Comparison of ENCODE assay signal across 8 cellular contexts in the genomic region with DNA sequence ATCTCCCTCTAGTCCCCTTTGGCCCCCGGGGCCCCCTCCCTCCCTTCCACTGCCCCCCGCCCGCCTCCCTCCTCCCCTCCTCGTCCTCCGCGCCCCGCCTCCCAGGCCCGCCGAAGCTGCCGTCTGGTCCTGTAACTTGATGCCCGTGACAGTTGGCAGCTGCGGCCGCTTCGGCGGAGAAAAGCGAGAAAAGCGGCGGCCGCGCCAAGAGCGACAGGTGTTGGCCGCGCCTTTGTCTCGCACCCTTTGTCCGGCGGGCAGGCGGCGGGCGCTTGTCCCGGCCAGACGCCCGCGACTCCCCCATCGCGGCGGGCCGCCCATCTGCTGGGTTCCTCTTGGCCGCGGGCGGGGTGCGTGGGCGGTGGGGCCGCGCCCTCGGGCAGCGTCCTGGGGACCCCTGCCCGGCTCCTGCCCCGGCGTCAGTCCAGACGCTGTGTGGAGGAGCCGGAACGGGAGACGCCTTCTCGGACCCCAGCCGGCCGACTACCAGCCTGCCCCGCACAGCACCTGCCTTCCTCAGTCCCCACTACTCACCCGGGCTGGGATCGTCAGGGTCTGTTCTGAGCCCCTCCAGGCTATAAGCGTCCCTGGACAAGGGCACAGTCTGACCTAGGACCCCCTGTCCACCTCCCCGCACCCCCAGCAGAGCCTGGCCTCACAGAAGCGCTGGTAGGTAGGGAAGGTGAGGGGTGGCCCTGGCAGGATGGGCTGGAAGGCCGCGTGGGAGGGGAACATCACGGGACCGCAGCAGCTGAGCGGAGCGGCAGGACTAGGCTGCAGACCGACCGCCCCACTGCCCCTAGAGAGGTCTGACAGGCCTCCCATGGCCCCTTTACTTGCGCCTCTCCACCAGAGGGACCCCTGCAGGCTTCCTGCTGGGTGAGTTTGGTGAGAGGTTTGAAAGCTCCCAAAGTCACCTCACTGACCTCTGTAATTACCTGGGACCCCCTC. TPM values are rescaled to one million over a fixed set of nuclear protein-coding genes. Genes with fewer than 3 reads are reported as not detected.
DNase-seq lines count a peak whose midpoint lies in the region; ATAC-seq and TF ChIP-seq lines count a peak whose summit lies in the region.

No MANE protein-coding gene starts in this region.

- peaks cover 6% of the 10 kb centered on the region for H3K4me1 Mint-ChIP-seq in CD8-positive, alpha-beta T cell (ENCODE audit: low read depth)
- peaks cover 2 to 13% (median 8%) of the 10 kb centered on the region in 4 donors for H3K4me1 Mint-ChIP-seq in naive thymus-derived CD8-positive, alpha-beta T cell

- no peak overlapping the region for H3K4me3 ChIP-seq in CD8-positive, alpha-beta T cell (ENCODE audit: low read depth, low read length)
- H3K4me3 ChIP-seq in HUES6 (ENCODE audit: low read depth, low read length) = peak overlapping the region; percentile 72

- CTCF ChIA-PET in CD8-positive, alpha-beta T cell (lab: Charles Lee) = no interaction called here

- no peak for TF ChIP-seq CTCF in CD8-positive, alpha-beta T cell (IDR thresholded peaks at IDR 0.05)

- peak overlapping the region; percentile 42 for H3K9ac ChIP-seq in HUES6 (ENCODE audit: low read length)

- DNase-seq in CD8-positive, alpha-beta T cell = peak in 1 of 7 experiments; percentile 29
- DNase-seq in NCI-H82 (lab: John Stamatoyannopoulos, UW) = peak; percentile 98
- peak; percentile 30 for DNase-seq in dermis blood vessel endothelial cell
- DNase-seq in naive thymus-derived CD8-positive, alpha-beta T cell = peak in 2 of 10 donors; percentile 26 to 33

- ATAC-seq in CD8-positive, alpha-beta T cell = no peak
- no peak for ATAC-seq in naive thymus-derived CD8-positive, alpha-beta T cell
- no peak for ATAC-seq in HG02884 (IDR thresholded peaks at IDR 0.05; ENCODE audit: unreplicated experiment)
- no peak for ATAC-seq in GM21529 (IDR thresholded peaks at IDR 0.05; ENCODE audit: unreplicated experiment)
- no peak for ATAC-seq in GM18907 (IDR thresholded peaks at IDR 0.05; ENCODE audit: unreplicated experiment)

- H3K27ac ChIP-seq in CD8-positive, alpha-beta T cell (ENCODE audit: low read depth, low read length) = no peak overlapping the region
- no peak overlapping the region for H3K27ac ChIP-seq in HUES6 (ENCODE audit: low read depth, low read length)

- H3K4me3 Mint-ChIP-seq in CD8-positive, alpha-beta T cell = peak overlapping the region; percentile 29
- peak overlapping the region in 9 of 10 donors; percentile 16 to 91 (median 46) for H3K4me3 Mint-ChIP-seq in naive thymus-derived CD8-positive, alpha-beta T cell

- no peaks in the 10 kb centered on the region for H3K9me3 ChIP-seq in CD8-positive, alpha-beta T cell (ENCODE audit: low read length)
- H3K9me3 ChIP-seq in HUES6 (ENCODE audit: control insufficient read depth, insufficient read depth, low read depth, low read length) = no peaks in the 10 kb centered on the region; the same call in 1 of the 2 replicates

- peaks cover 5% of the 10 kb centered on the region for H3K36me3 ChIP-seq in CD8-positive, alpha-beta T cell (ENCODE audit: insufficient read depth, low read length)
- H3K36me3 ChIP-seq in HUES6 (ENCODE audit: control insufficient read depth, insufficient read depth, low read length) = peaks cover 5% of the 10 kb centered on the region; the same call in 1 of the 2 replicates

- H3K27me3 ChIP-seq in CD8-positive, alpha-beta T cell (ENCODE audit: insufficient read depth, low read length) = no peaks in the 10 kb centered on the region
- H3K27me3 ChIP-seq in HUES6 (ENCODE audit: control insufficient read depth, insufficient read depth, low read length) = peaks cover 49% of the 10 kb centered on the region

- H3K27ac Mint-ChIP-seq in CD8-positive, alpha-beta T cell = no peak overlapping the region
- peak overlapping the region in 3 of 10 donors; percentile 10 to 60 (median 32) for H3K27ac Mint-ChIP-seq in naive thymus-derived CD8-positive, alpha-beta T cell

- H3K9me3 Mint-ChIP-seq in CD8-positive, alpha-beta T cell = no peaks in the 10 kb centered on the region
- no peaks in the 10 kb centered on the region for H3K9me3 Mint-ChIP-seq in naive thymus-derived CD8-positive, alpha-beta T cell

- peaks cover 11% of the 10 kb centered on the region for H3K4me1 ChIP-seq in CD8-positive, alpha-beta T cell (ENCODE audit: insufficient read depth, low read length)
- peaks cover 11% of the 10 kb centered on the region; the same call in 1 of the 2 replicates for H3K4me1 ChIP-seq in HUES6 (ENCODE audit: control insufficient read depth, insufficient read depth, low read length)

- intact Hi-C loops in CD8-positive, alpha-beta T cell (cut with DNase I, micrococcal nuclease) = loop anchor here (1.0 to 2.0 kb wide), 2 partner anchors 10 to 48 kb away; partner anchors contain the start of gene PER2 (in 2 of the 2)

- peaks cover 13% of the 10 kb centered on the region for H3K27me3 Mint-ChIP-seq in CD8-positive, alpha-beta T cell (ENCODE audit: low read depth)
- H3K27me3 Mint-ChIP-seq in naive thymus-derived CD8-positive, alpha-beta T cell = peaks cover 3 to 24% (median 5%) of the 10 kb centered on the region in 5 donors

- H3K36me3 Mint-ChIP-seq in CD8-positive, alpha-beta T cell = peaks cover 15% of the 10 kb centered on the region
- H3K36me3 Mint-ChIP-seq in naive thymus-derived CD8-positive, alpha-beta T cell = peaks cover 0 to 14% (median 5%) of the 10 kb centered on the region in 3 donors

- POLR2A ChIA-PET in CD8-positive, alpha-beta T cell (lab: Charles Lee) = interaction anchor here (0.6 to 1.0 kb wide), 2 partner anchors 10 to 48 kb away, joined by 3 to 5 read pairs; no protein-coding TSS in a partner anchor
- POLR2A ChIA-PET in naive thymus-derived CD8-positive, alpha-beta T cell (lab: Charles Lee) = interaction anchor here (0.5 to 1.6 kb wide), 2 partner anchors 37 to 251 kb away, joined by 3 to 4 read pairs; no protein-coding TSS in a partner anchor

RNA-seq across cellular contexts. Expression of gene HES6, which starts 1.2 kb away (rescaled TPM):
- total RNA-seq in CD8-positive, alpha-beta T cell = 1 to 10 TPM in 1 of 2 experiments, under 1 TPM in 1; 0.98 to 1.5 TPM
- total RNA-seq in dermis blood vessel endothelial cell = 2.2 and 3.7 TPM in 2 replicates
- total RNA-seq in naive thymus-derived CD8-positive, alpha-beta T cell = 1 to 10 TPM; 1.7 to 2.0 TPM
- 1 to 10 TPM in 1 of 3 donors, under 1 TPM in 1, not detected in 1; 0.33 to 2.0 TPM for polyA plus RNA-seq in naive thymus-derived CD8-positive, alpha-beta T cell

RNA-seq across cellular contexts. Expression of gene ILKAP, which starts 37.5 kb away (rescaled TPM):
- 100 to 1,000 TPM; 133 to 144 TPM for total RNA-seq in CD8-positive, alpha-beta T cell
- total RNA-seq in dermis blood vessel endothelial cell = 17.7 and 18.7 TPM in 2 replicates
- total RNA-seq in naive thymus-derived CD8-positive, alpha-beta T cell = 100 to 1,000 TPM in 1 of 2 experiments, 10 to 100 TPM in 1; 83.5 to 100 TPM
- 10 to 100 TPM; 39.1 to 42.1 (median 40.6) TPM for polyA plus RNA-seq in naive thymus-derived CD8-positive, alpha-beta T cell

RNA-seq across cellular contexts. Expression of gene PER2, which starts 47.4 kb away (rescaled TPM):
- 10 to 100 TPM; 43.9 to 45.7 TPM for total RNA-seq in CD8-positive, alpha-beta T cell
- 1.2 and 3.0 TPM in 2 replicates for total RNA-seq in dermis blood vessel endothelial cell
- 10 to 100 TPM; 10.3 to 11.1 TPM for total RNA-seq in naive thymus-derived CD8-positive, alpha-beta T cell
- 1 to 10 TPM; 4.0 to 6.5 (median 4.7) TPM for polyA plus RNA-seq in naive thymus-derived CD8-positive, alpha-beta T cell
